ENCODE assay signal across 9 cellular contexts in the genomic region with DNA sequence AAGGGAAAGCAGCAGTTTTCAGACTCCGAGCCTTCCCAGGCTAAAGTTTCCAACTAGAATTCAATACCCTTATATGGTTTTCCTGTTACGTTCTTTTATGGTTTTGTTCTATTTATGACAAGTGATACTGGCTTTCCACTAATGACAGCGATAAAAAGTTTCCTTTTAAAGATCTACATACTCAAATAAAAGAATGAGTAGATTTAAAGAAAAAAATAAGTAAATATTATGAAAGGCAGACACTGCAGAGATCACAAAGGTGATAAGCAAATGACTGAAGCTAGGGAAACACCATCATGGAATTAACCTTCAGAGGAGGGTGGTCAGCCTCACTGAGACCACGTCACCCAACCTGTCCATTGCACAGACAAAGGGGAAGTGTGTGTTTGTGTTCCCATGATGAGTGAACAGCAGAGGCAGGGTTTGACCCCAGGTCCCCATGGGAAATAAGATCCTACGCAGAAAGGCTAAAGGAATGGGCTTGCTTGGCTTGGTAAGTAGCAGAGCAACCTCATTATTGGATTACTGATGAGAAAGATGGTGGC. TPM values are rescaled to one million over a fixed set of nuclear protein-coding genes. Genes with fewer than 3 reads are reported as not detected.
DNase-seq lines count a peak whose midpoint lies in the region; ATAC-seq, FAIRE-seq and TF ChIP-seq lines count a peak whose summit lies in the region.
"Had no signal": no experiment of that assay in that cellular context is flagged by ENCODE, and none has a peak within 500 bp of the region (broad histone marks: within the 10 kb centered on the region; RNA-seq: fewer than 3 reads in every experiment).

No MANE protein-coding gene starts in this region.

- TF ChIP-seq CTCF in activated B cell treated with CpG ODN at 0.5 μM for 24 hours (IDR thresholded peaks at IDR 0.05): no peak
- TF ChIP-seq CTCF in keratinocyte (optimal IDR thresholded peaks at IDR 0.05 in 1 of 3, IDR thresholded peaks at IDR 0.05 in 1 of 3, conservative IDR thresholded peaks at IDR 0.05 in 1 of 3; ENCODE audit: extremely low read depth in 1 of 3, insufficient read depth in 2 of 3, low read length in 3 of 3): no peak

- H2AFZ ChIP-seq in keratinocyte (ENCODE audit: control insufficient read depth, low read length): no peak overlapping the region

- peaks cover 3% of the 10 kb centered on the region for H3K79me2 ChIP-seq in keratinocyte (ENCODE audit: control insufficient read depth, insufficient read depth, low read length)

- no peaks in the 10 kb centered on the region for H3K9me3 Mint-ChIP-seq in activated B cell treated with CpG ODN at 0.5 μM for 24 hours

- H3K36me3 Mint-ChIP-seq in activated B cell treated with CpG ODN at 0.5 μM for 24 hours (ENCODE audit: low read depth): peaks cover 13% of the 10 kb centered on the region

- no peaks in the 10 kb centered on the region for H4K20me1 ChIP-seq in keratinocyte (ENCODE audit: control insufficient read depth, extremely low read depth, insufficient read depth, low read length)

- DNase-seq in GM18507 (ENCODE audit: extremely low spot score, insufficient read length, low read depth) (no peak), activated B cell treated with CpG ODN at 0.5 μM for 24 hours (no peak), keratinocyte (ENCODE audit: low read depth, low spot score) (no peak), hepatic stellate cell (ENCODE audit: low spot score) (no peak), HT-29 (ENCODE audit: low spot score) (no peak)
- no peak for DNase-seq in stimulated activated CD4-positive, alpha-beta T cell treated with anti-CD3 and anti-CD28 coated beads, Interleukin-4, amount 100 ng/mL, for 24 hours

- H3K27me3 ChIP-seq in keratinocyte (ENCODE audit: control insufficient read depth, extremely low read depth, insufficient read depth, low read length): no peaks in the 10 kb centered on the region

- H3K27ac Mint-ChIP-seq in activated B cell treated with CpG ODN at 0.5 μM for 24 hours: peak overlapping the region; percentile 91

- peaks cover 51% of the 10 kb centered on the region for H3K4me1 ChIP-seq in keratinocyte (ENCODE audit: control insufficient read depth, extremely low read depth, insufficient read depth, low read length)
- no peaks in the 10 kb centered on the region for H3K4me1 ChIP-seq in urinary bladder (ENCODE audit: insufficient read depth)

- peak overlapping the region; percentile 30 for H3K9ac ChIP-seq in keratinocyte (ENCODE audit: control insufficient read depth, extremely low read depth, insufficient read depth, low read length)

- POLR2A ChIA-PET in activated B cell treated with CpG ODN at 0.5 μM for 24 hours (lab: Charles Lee): interaction anchor here (0.9 to 8.7 kb wide), 13 partner anchors 11 to 104 kb away, joined by 3 to 79 read pairs (median 5); a partner anchor contains a TSS

- no peaks in the 10 kb centered on the region for H3K27me3 Mint-ChIP-seq in activated B cell treated with CpG ODN at 0.5 μM for 24 hours

- H3K4me2 ChIP-seq in keratinocyte (ENCODE audit: control insufficient read depth, extremely low read depth, insufficient read depth, low read depth, low read length): peak overlapping the region; percentile 65

- intact Hi-C loops in activated B cell treated with CpG ODN at 0.5 μM for 24 hours (cut with micrococcal nuclease): loop anchor here (1.0 to 10.0 kb wide), 8 partner anchors 21 to 1643 kb away; a partner anchor contains a TSS

- H3K4me3 ChIP-seq in keratinocyte (ENCODE audit: control insufficient read depth in 2 of 3, extremely low read depth in 1 of 3, insufficient read depth in 2 of 3, low read depth in 1 of 3, low read length in 3 of 3) (peak overlapping the region in 2 of 3 experiments; percentile 33 to 44), urinary bladder (ENCODE audit: low read depth, low read length) (no peak overlapping the region)

- FAIRE-seq in GM18507 (lab: Jason Lieb, UNC) (peak; percentile 52), keratinocyte (lab: Jason Lieb, UNC) (no peak)
- FAIRE-seq: islet of Langerhans had no signal

- dilution Hi-C loops in keratinocyte (cut with MboI; ENCODE audit: extremely low pct_ligation_motif_present, low sequenced_read_pairs): no loop called here

- peak; percentile 42 for ATAC-seq in HG02610 (IDR thresholded peaks at IDR 0.05; ENCODE audit: unreplicated experiment)
- peak; percentile 39 for ATAC-seq in activated B cell treated with CpG ODN at 0.5 μM for 24 hours (ENCODE audit: low read depth)

- WGBS in urinary bladder: 18% methylated on average over 5 of the region's 5 CpGs

- CTCF ChIA-PET in activated B cell treated with CpG ODN at 0.5 μM for 24 hours (lab: Charles Lee): interaction anchor here (0.7 to 1.6 kb wide), 8 partner anchors 14 to 450 kb away, joined by 3 to 4 read pairs (median 3); a partner anchor contains a TSS

- H3K4me3 Mint-ChIP-seq in activated B cell treated with CpG ODN at 0.5 μM for 24 hours: peak overlapping the region; percentile 68

- H3K27ac ChIP-seq in keratinocyte (ENCODE audit: control insufficient read depth, insufficient read depth, low read length) (peak overlapping the region; percentile 50), urinary bladder (ENCODE audit: low read depth) (peak overlapping the region; percentile 57)

- no peaks in the 10 kb centered on the region for H3K36me3 ChIP-seq in keratinocyte (ENCODE audit: control insufficient read depth in 2 of 2, extremely low read depth in 1 of 2, insufficient read depth in 2 of 2, low read length in 2 of 2)
- no peaks in the 10 kb centered on the region for H3K36me3 ChIP-seq in urinary bladder (ENCODE audit: insufficient read depth)

- H3K4me1 Mint-ChIP-seq in activated B cell treated with CpG ODN at 0.5 μM for 24 hours: peaks cover 89% of the 10 kb centered on the region

- H3K9me1 ChIP-seq in keratinocyte (ENCODE audit: control insufficient read depth, extremely low read depth, insufficient read depth, low read length): no peaks in the 10 kb centered on the region

- H3K9me3 ChIP-seq in keratinocyte (ENCODE audit: control insufficient read depth, low read depth, low read length): no peaks in the 10 kb centered on the region

RNA-seq across cellular contexts. Expression of a gene that starts 4.0 kb away (rescaled TPM):
- 20.9 and 21.4 TPM in 2 replicates for total RNA-seq in activated B cell treated with CpG ODN at 0.5 μM for 24 hours
- polyA plus RNA-seq in keratinocyte: 8.1 to 17.1 TPM (median 11.7 TPM) in 3 replicates
- 4.8 TPM for polyA plus RNA-seq in keratinocyte (2011; ENCODE audit: low read depth)
- polyA plus RNA-seq in keratinocyte (2011; cell fraction: cytosol; rRNA removed): 7.1 and 10.7 TPM in 2 replicates
- polyA plus RNA-seq in keratinocyte (2011; cell fraction: nucleus; rRNA removed): 16.9 and 21.5 TPM in 2 replicates
- polyA plus RNA-seq in keratinocyte (2012; ENCODE audit: low replicate concordance): 13.5 and 14.0 TPM in 2 replicates
- 11.3 to 32.3 TPM (median 16.6 TPM) in 3 replicates for polyA minus RNA-seq in keratinocyte
- 14.4 TPM for polyA minus RNA-seq in keratinocyte (2011; cell fraction: cytosol; rRNA and poly(A)+ RNA removed)
- polyA minus RNA-seq in keratinocyte (2011; cell fraction: nucleus; rRNA and poly(A)+ RNA removed): 9.4 and 16.7 TPM in 2 replicates
- total RNA-seq in urinary bladder: 24.9 TPM
- polyA plus RNA-seq in urinary bladder: 59.6 TPM
- 25.0 and 28.8 TPM in 2 replicates for total RNA-seq in HT-29 (2014; rRNA removed; shearing (Covaris generic))

RNA-seq across cellular contexts. Expression of a gene that starts 49.8 kb away (rescaled TPM):
- total RNA-seq in activated B cell treated with CpG ODN at 0.5 μM for 24 hours (not detected in 2 replicates), urinary bladder (0.26 TPM)
- polyA plus RNA-seq in keratinocyte (not detected in 3 replicates), urinary bladder (0.11 TPM)
- not detected for polyA plus RNA-seq in keratinocyte (2011; ENCODE audit: low read depth)
- polyA plus RNA-seq in keratinocyte (2011; cell fraction: cytosol; rRNA removed): not detected in 2 replicates
- polyA plus RNA-seq in keratinocyte (2011; cell fraction: nucleus; rRNA removed): not detected in 2 replicates
- not detected in 2 replicates for polyA plus RNA-seq in keratinocyte (2012; ENCODE audit: low replicate concordance)
- polyA minus RNA-seq in keratinocyte: not detected in 3 replicates
- polyA minus RNA-seq in keratinocyte (2011; cell fraction: cytosol; rRNA and poly(A)+ RNA removed): not detected
- not detected in 2 replicates for polyA minus RNA-seq in keratinocyte (2011; cell fraction: nucleus; rRNA and poly(A)+ RNA removed)
- 0.20 TPM in 1 of 2 replicates, not detected in the other for total RNA-seq in HT-29 (2014; rRNA removed; shearing (Covaris generic))
